ENCODE assay signal across 13 cellular contexts in genomic region chr13:50400035-50400726, GRCh38.
DNase-seq lines count a peak whose midpoint lies in the region; ATAC-seq lines count a peak whose summit lies in the region.
"Had no signal": no experiment of that assay in that cellular context is flagged by ENCODE, and none has a peak within 500 bp of the region (broad histone marks: within the 10 kb centered on the region; RNA-seq: fewer than 3 reads in every experiment).

No MANE protein-coding gene starts in this region.

- H3K27me3 ChIP-seq in rectal smooth muscle tissue (ENCODE audit: control insufficient read depth, insufficient read depth, low read length), result no peaks in the 10 kb centered on the region

- intact Hi-C loops in left cardiac atrium (cut with DNase I), result no loop called here

- no peak overlapping the region for H3K9ac ChIP-seq in rectal smooth muscle tissue (ENCODE audit: low read length)
- H3K9ac ChIP-seq: parathyroid adenoma had no signal

- peak overlapping the region; percentile 0 for H3K27ac ChIP-seq in rectal smooth muscle tissue (ENCODE audit: low read depth, low read length)
- H3K27ac ChIP-seq: parathyroid adenoma, VCaP had no signal

- ATAC-seq in left cardiac atrium (peak; percentile 75 to 92), GM21515 (IDR thresholded peaks at IDR 0.05; ENCODE audit: unreplicated experiment) (no peak), HG02938 (IDR thresholded peaks at IDR 0.05; ENCODE audit: unreplicated experiment) (no peak)

- H3K4me3 ChIP-seq in rectal smooth muscle tissue (ENCODE audit: low read length), result no peak overlapping the region

- H3K4me1 ChIP-seq in rectal smooth muscle tissue (ENCODE audit: control insufficient read depth, insufficient read depth, low read length), result peaks cover 7% of the 10 kb centered on the region
- H3K4me1 ChIP-seq: parathyroid adenoma had no signal

- no peaks in the 10 kb centered on the region for H3K36me3 ChIP-seq in rectal smooth muscle tissue (ENCODE audit: control insufficient read depth, insufficient read depth, low read length)

- DNase-seq in M059J (ENCODE audit: low read depth), result peak; percentile 76
- DNase-seq in astrocyte of the hippocampus (ENCODE audit: low read depth, low spot score), result peak; percentile 88
- peak; percentile 39 for DNase-seq in left cardiac atrium
- no peak for DNase-seq in COR-L47 (lab: John Stamatoyannopoulos, UW)
- DNase-seq in iPS-NIHi7 (ENCODE audit: extremely low spot score), result no peak
- DNase-seq: CD4-positive, CD25-positive, alpha-beta regulatory T cell; kidney; MV-4-11 had no signal

Comparison
In these comparisons a context has a peak if more than half of its experiments do, and no peak if none do; other contexts are left out.
1. DNase-seq: peak in M059J (single experiment), astrocyte of the hippocampus (single experiment) and left cardiac atrium (single experiment); none in COR-L47 (single experiment) and iPS-NIHi7 (single experiment).
2. ATAC-seq: peak in left cardiac atrium (2 of 2); none in GM21515 (single experiment) and HG02938 (single experiment).